Comparison of ENCODE assay signal across 14 cellular contexts in genomic region chr6:134510920-134511319, GRCh38.
DNase-seq lines count a peak whose midpoint lies in the region; FAIRE-seq and TF ChIP-seq lines count a peak whose summit lies in the region.
"Had no signal": no experiment of that assay in that cellular context is flagged by ENCODE, and none has a peak within 500 bp of the region (broad histone marks: within the 10 kb centered on the region; RNA-seq: fewer than 3 reads in every experiment).

No MANE protein-coding gene starts in this region.

- H3K36me3 ChIP-seq in BE2C, result no peaks in the 10 kb centered on the region
- H3K36me3 ChIP-seq: SJSA1, vagina had no signal

- peak; percentile 37 for DNase-seq in BE2C
- peak; percentile 75 to 76 for DNase-seq in Kasumi-1 (lab: John Stamatoyannopoulos, UW)
- DNase-seq in OCI-M1 (lab: John Stamatoyannopoulos, UW), result peak; percentile 76
- DNase-seq in lung microvascular endothelial cell (ENCODE audit: low read depth in 2 of 2), result peak; percentile 40 to 81
- no peak for DNase-seq in amniotic stem cell (lab: John Stamatoyannopoulos, UW)
- no peak for DNase-seq in frontal cortex (ENCODE audit: low spot score in 2 of 2)
- DNase-seq in NCI-H1417 treated with DMSO at 0.1 percent for 48 hours (lab: John Stamatoyannopoulos, UW), result no peak
- no peak for DNase-seq in 8988T
- DNase-seq: activated CD8-positive, alpha-beta T cell treated with anti-CD3 and anti-CD28 coated beads for 36 hours; effector memory CD8-positive, alpha-beta T cell; NCI-H2107; NCI-H82 had no signal

- no peak for FAIRE-seq in frontal cortex (lab: Jason Lieb, UNC)

- no peak overlapping the region for H3K4me3 ChIP-seq in BE2C (ENCODE audit: low read depth, low read length)
- H3K4me3 ChIP-seq: SJSA1, vagina had no signal

- H3K9me3 ChIP-seq in BE2C, result no peaks in the 10 kb centered on the region
- H3K9me3 ChIP-seq: SJSA1, vagina had no signal

- no peaks in the 10 kb centered on the region for H3K27me3 ChIP-seq in BE2C
- H3K27me3 ChIP-seq: SJSA1, vagina had no signal

- TF ChIP-seq CTCF in BE2C (IDR thresholded peaks at IDR 0.05; ENCODE audit: low read depth, low read length), result no peak

- H3K4me1 ChIP-seq in BE2C, result peaks cover 9% of the 10 kb centered on the region
- H3K4me1 ChIP-seq: vagina had no signal

Comparison
In these comparisons a context has a peak if more than half of its experiments do, and no peak if none do; other contexts are left out.
1. DNase-seq: peak in BE2C (single experiment), Kasumi-1 (2 of 2), OCI-M1 (single experiment) and lung microvascular endothelial cell (2 of 2); none in amniotic stem cell (single experiment), frontal cortex (0 of 2), NCI-H1417 treated with DMSO at 0.1 percent for 48 hours (single experiment) and 8988T (single experiment).